Comparison of ENCODE assay signal across 8 cellular contexts in genomic region chr19:14496029-14496848, GRCh38. TPM values are rescaled to one million over a fixed set of nuclear protein-coding genes. Genes with fewer than 3 reads are reported as not detected.
A peak's percentile ranks its signal among the peaks of the same experiment; 100 is the strongest.
DNase-seq lines count a peak whose midpoint lies in the region; ATAC-seq, FAIRE-seq and TF ChIP-seq lines count a peak whose summit lies in the region.

TSS of gene GIPC1 (minus strand) at chr19:14496127. CDS start at chr19:14482976, 13,151 bp downstream.

- FAIRE-seq in astrocyte (lab: Jason Lieb, UNC): no peak

- H3K79me2 ChIP-seq in astrocyte (ENCODE audit: insufficient read depth, low read length): peaks cover 37% of the 10 kb centered on the region

- H2AFZ ChIP-seq in astrocyte (ENCODE audit: low read depth, low read length): peak within 1 kb of the TSS; percentile 60

- H3K4me3 ChIP-seq in astrocyte (ENCODE audit: insufficient read depth, low read depth, low read length) (peak within 1 kb of the TSS; percentile 85), right atrium auricular region (peak within 1 kb of the TSS; percentile 91 to 93), upper lobe of left lung (peak within 1 kb of the TSS; percentile 86 to 98 (median 94))

- TF ChIP-seq EP300 in upper lobe of left lung (IDR thresholded peaks at IDR 0.05): peak in 2 of 4 donors; percentile 1 to 24

- peaks cover 28% of the 10 kb centered on the region for H4K20me1 ChIP-seq in astrocyte (ENCODE audit: insufficient read depth, low read length)

- H3K4me1 Mint-ChIP-seq in HFFc6 (ENCODE audit: low read depth) (peaks cover 35% of the 10 kb centered on the region), astrocyte (ENCODE audit: low read depth, unreplicated experiment) (peaks cover 11% of the 10 kb centered on the region), progenitor cell of endocrine pancreas (ENCODE audit: low read depth) (peaks cover 17% of the 10 kb centered on the region)

- no peaks in the 10 kb centered on the region for H3K27me3 ChIP-seq in astrocyte (ENCODE audit: insufficient read depth, low read length)
- no peaks in the 10 kb centered on the region for H3K27me3 ChIP-seq in right atrium auricular region
- H3K27me3 ChIP-seq in upper lobe of left lung: no peaks in the 10 kb centered on the region

- H3K4me3 Mint-ChIP-seq in HFFc6 (peak within 1 kb of the TSS; percentile 93), astrocyte (ENCODE audit: unreplicated experiment) (peak within 1 kb of the TSS; percentile 92), progenitor cell of endocrine pancreas (ENCODE audit: low read depth) (peak within 1 kb of the TSS; percentile 84)

- peak within 1 kb of the TSS; percentile 85 for H3K9ac ChIP-seq in astrocyte (ENCODE audit: low read length)

- H3K9me3 ChIP-seq in astrocyte (ENCODE audit: insufficient read depth, low read depth, low read length) (no peaks in the 10 kb centered on the region), right atrium auricular region (no peaks in the 10 kb centered on the region), upper lobe of left lung (no peaks in the 10 kb centered on the region)

- H3K27ac ChIP-seq in astrocyte (ENCODE audit: low read depth, low read length) (peak within 1 kb of the TSS; percentile 26), right atrium auricular region (peak within 1 kb of the TSS; percentile 69 to 82), upper lobe of left lung (peak within 1 kb of the TSS; percentile 86 to 89 (median 88))

- peak within 1 kb of the TSS; percentile 99 for H3K4me2 ChIP-seq in astrocyte (ENCODE audit: low read length)

- H3K27ac Mint-ChIP-seq in HFFc6 (peak within 1 kb of the TSS; percentile 78), astrocyte (ENCODE audit: unreplicated experiment) (peak within 1 kb of the TSS; percentile 58), progenitor cell of endocrine pancreas (peak within 1 kb of the TSS; percentile 94)

- H3K4me1 ChIP-seq in astrocyte (ENCODE audit: insufficient read depth, low read length) (peaks cover 16% of the 10 kb centered on the region), right atrium auricular region (peaks cover 0 to 31% of the 10 kb centered on the region in 2 donors), upper lobe of left lung (peaks cover 30 to 45% (median 33%) of the 10 kb centered on the region in 4 donors)

- H3K36me3 ChIP-seq in astrocyte (ENCODE audit: insufficient read depth, low read length): no peaks in the 10 kb centered on the region
- H3K36me3 ChIP-seq in right atrium auricular region: no peaks in the 10 kb centered on the region
- peaks cover 0 to 9% (median 4%) of the 10 kb centered on the region in 4 donors for H3K36me3 ChIP-seq in upper lobe of left lung

- DNase-seq in DMS79 (lab: John Stamatoyannopoulos, UW): peak; percentile 98
- DNase-seq in HFFc6: peak; percentile 98
- DNase-seq in NCI-H187 treated with DMSO at 0.1 percent for 48 hours (lab: John Stamatoyannopoulos, UW): peak; percentile 75
- peak; percentile 76 for DNase-seq in T-helper 9 cell
- peak; percentile 98 for DNase-seq in astrocyte (ENCODE audit: low read depth)
- peak; percentile 97 for DNase-seq in right atrium auricular region (ENCODE audit: low spot score)
- peak; percentile 97 for DNase-seq in progenitor cell of endocrine pancreas (ENCODE audit: low spot score, unreplicated experiment)
- DNase-seq in upper lobe of left lung: peak; percentile 95 to 99

- 10 to 21% methylated on average over 10 to 30 of the region's 71 CpGs for WGBS in upper lobe of left lung, 2 donors

- TF ChIP-seq CTCF in HFFc6 (IDR thresholded peaks at IDR 0.05) (no peak), astrocyte (IDR thresholded peaks at IDR 0.05; ENCODE audit: insufficient read depth, low read depth, low read length) (no peak), right atrium auricular region (IDR thresholded peaks at IDR 0.05) (no peak), progenitor cell of endocrine pancreas (IDR thresholded peaks at IDR 0.05; ENCODE audit: unreplicated experiment) (no peak), upper lobe of left lung (IDR thresholded peaks at IDR 0.05) (no peak)

- H3K9me3 Mint-ChIP-seq in HFFc6: no peaks in the 10 kb centered on the region
- no peaks in the 10 kb centered on the region for H3K9me3 Mint-ChIP-seq in astrocyte (ENCODE audit: unreplicated experiment)
- no peaks in the 10 kb centered on the region for H3K9me3 Mint-ChIP-seq in progenitor cell of endocrine pancreas (ENCODE audit: low read depth)

- TF ChIP-seq POLR2A in upper lobe of left lung (IDR thresholded peaks at IDR 0.05): peak in 1 of 4 donors; percentile 75

- ATAC-seq in upper lobe of left lung (ENCODE audit: low FRiP score in 2 of 2): peak; percentile 98

- no peaks in the 10 kb centered on the region; the same call in 1 of the 2 replicates for H3K27me3 Mint-ChIP-seq in HFFc6 (ENCODE audit: insufficient read depth)
- H3K27me3 Mint-ChIP-seq in astrocyte (ENCODE audit: low read depth, unreplicated experiment): no peaks in the 10 kb centered on the region
- H3K27me3 Mint-ChIP-seq in progenitor cell of endocrine pancreas: no peaks in the 10 kb centered on the region

- H3K36me3 Mint-ChIP-seq in HFFc6 (ENCODE audit: low read depth): peaks cover 20% of the 10 kb centered on the region
- peaks cover 9% of the 10 kb centered on the region for H3K36me3 Mint-ChIP-seq in astrocyte (ENCODE audit: low read depth, unreplicated experiment)
- peaks cover 10% of the 10 kb centered on the region for H3K36me3 Mint-ChIP-seq in progenitor cell of endocrine pancreas (ENCODE audit: insufficient read depth)

RNA-seq across cellular contexts. Expression of gene GIPC1, which starts in this region (rescaled TPM):
- total RNA-seq in HFFc6 (2021; fragmentation: NEBNext Ultra II Directional; extraction: Animal tissue kit (Norgen Biotek cat#: 25700)): 100 to 1,000 TPM; 169 to 204 (median 181) TPM
- total RNA-seq in astrocyte: 145 and 169 TPM in 2 replicates
- 10 to 100 TPM; 49.6 to 58.2 TPM for total RNA-seq in right atrium auricular region
- total RNA-seq in progenitor cell of endocrine pancreas: 66.5 and 77.4 TPM in 2 replicates
- 100 to 1,000 TPM; 103 to 283 (median 152) TPM for total RNA-seq in upper lobe of left lung

Comparison
In these comparisons a context has a peak if more than half of its experiments do, and no peak if none do; other contexts are left out.
1. Peak in every context shown above with its lines: DNase-seq, ATAC-seq, H3K4me3 ChIP-seq and H3K27ac ChIP-seq.
2. H3K27ac ChIP-seq: peak in every context shown above with its lines; median percentile 88 in upper lobe of left lung; 76 in right atrium auricular region; 26 in astrocyte.